Comparison of ENCODE assay signal across 9 cellular contexts in genomic region chr4:12260453-12260852, GRCh38.
"Had no signal": no experiment of that assay in that cellular context is flagged by ENCODE, and none has a peak within 500 bp of the region (broad histone marks: within the 10 kb centered on the region; RNA-seq: fewer than 3 reads in every experiment).

No MANE protein-coding gene starts in this region.

- DNase-seq: GM23248, GOT3, H7, HFFc6 had no signal

- H3K4me1 ChIP-seq: HAP-1 had no signal

- H3K4me3 Mint-ChIP-seq: HFFc6, IgD-negative memory B cell had no signal

- H3K27ac Mint-ChIP-seq: HFFc6, IgD-negative memory B cell had no signal

- H3K4me1 Mint-ChIP-seq: IgD-negative memory B cell had no signal

- H3K27me3 Mint-ChIP-seq: IgD-negative memory B cell had no signal

- ATAC-seq: HCT116, HepG2 had no signal

- H3K27ac ChIP-seq: GM23248, HL-60 had no signal

- H3K9me3 ChIP-seq: HAP-1 had no signal

- H3K4me3 ChIP-seq: GM23248, HAP-1 had no signal
